ENCODE assay signal across 1 cellular context in the genomic region with DNA sequence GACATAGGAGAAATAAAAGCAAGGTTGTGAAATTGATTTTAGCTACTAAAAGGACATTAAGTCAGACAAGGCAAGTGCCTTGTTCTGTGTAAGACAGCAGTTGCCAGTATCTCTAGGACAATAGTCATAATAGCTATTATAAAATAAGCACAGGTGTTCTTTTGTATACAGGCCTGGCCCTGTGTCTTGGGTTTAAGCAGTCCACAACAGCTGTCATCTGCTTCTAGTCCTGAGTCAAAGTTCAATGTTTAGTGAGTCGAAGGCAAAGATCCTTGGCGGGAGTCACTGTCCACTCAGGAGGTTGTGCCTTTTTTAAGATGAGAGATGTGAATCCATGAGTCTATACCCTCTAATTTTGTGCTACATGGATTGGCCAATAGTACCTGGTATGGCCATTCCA.
TF ChIP-seq lines count a peak whose summit lies in the region.

No MANE protein-coding gene starts in this region.

TF ChIP-seq in GM23338, 12 proteins besides CTCF, POLR2A, EP300 and RAD21 (continued from another document):
- TF ChIP-seq ZNF331 (CRISPR knock-in tag; IDR thresholded peaks at IDR 0.05; ENCODE audit: low read depth) (no peak), CREB1 (CRISPR knock-in tag; IDR thresholded peaks at IDR 0.05; ENCODE audit: low read depth) (no peak)
